16 cellular contexts compared by ENCODE assay signal in genomic region chr15:48880070-48880634, GRCh38. TPM values are rescaled to one million over a fixed set of nuclear protein-coding genes. Genes with fewer than 3 reads are reported as not detected.
DNase-seq lines count a peak whose midpoint lies in the region; ATAC-seq, FAIRE-seq and TF ChIP-seq lines count a peak whose summit lies in the region.
"Had no signal": no experiment of that assay in that cellular context is flagged by ENCODE, and none has a peak within 500 bp of the region (broad histone marks: within the 10 kb centered on the region; RNA-seq: fewer than 3 reads in every experiment).

No MANE protein-coding gene starts in this region.

- peak overlapping the region; percentile 81 for H3K4me2 ChIP-seq in astrocyte (ENCODE audit: low read length)

- H2AFZ ChIP-seq in astrocyte (ENCODE audit: low read depth, low read length), result no peak overlapping the region

- H3K4me1 ChIP-seq in astrocyte (ENCODE audit: insufficient read depth, low read length), result peaks cover 11% of the 10 kb centered on the region

- H3K27ac Mint-ChIP-seq in T-helper 1 cell treated with Interleukin-12 subunit alpha and Interleukin-12 subunit beta and Interleukin-4 antibody, amounts not matched to agents 30 μg/mL and 1 μg/mL, for 36 hours, result no peak overlapping the region
- H3K27ac Mint-ChIP-seq in IgD-negative memory B cell, result no peak overlapping the region
- peak overlapping the region; percentile 54 for H3K27ac Mint-ChIP-seq in astrocyte (ENCODE audit: unreplicated experiment)
- no peak overlapping the region for H3K27ac Mint-ChIP-seq in neural crest cell (ENCODE audit: unreplicated experiment)

- H3K4me3 ChIP-seq in astrocyte (ENCODE audit: insufficient read depth, low read depth, low read length), result peak overlapping the region; percentile 85

- no peaks in the 10 kb centered on the region for H3K27me3 Mint-ChIP-seq in T-helper 1 cell treated with Interleukin-12 subunit alpha and Interleukin-12 subunit beta and Interleukin-4 antibody, amounts not matched to agents 30 μg/mL and 1 μg/mL, for 36 hours (ENCODE audit: low read depth)
- no peaks in the 10 kb centered on the region for H3K27me3 Mint-ChIP-seq in IgD-negative memory B cell
- H3K27me3 Mint-ChIP-seq in astrocyte (ENCODE audit: low read depth, unreplicated experiment), result no peaks in the 10 kb centered on the region
- no peaks in the 10 kb centered on the region for H3K27me3 Mint-ChIP-seq in neural crest cell (ENCODE audit: low read depth)

- no peak overlapping the region for H3K27ac ChIP-seq in astrocyte (ENCODE audit: low read depth, low read length)
- H3K27ac ChIP-seq: adrenal gland, neutrophil had no signal

- peaks cover 15% of the 10 kb centered on the region for H3K36me3 Mint-ChIP-seq in T-helper 1 cell treated with Interleukin-12 subunit alpha and Interleukin-12 subunit beta and Interleukin-4 antibody, amounts not matched to agents 30 μg/mL and 1 μg/mL, for 36 hours (ENCODE audit: low read depth)
- H3K36me3 Mint-ChIP-seq in IgD-negative memory B cell, result no peaks in the 10 kb centered on the region
- H3K36me3 Mint-ChIP-seq in astrocyte (ENCODE audit: low read depth, unreplicated experiment), result peaks cover 1% of the 10 kb centered on the region
- peaks cover 7% of the 10 kb centered on the region for H3K36me3 Mint-ChIP-seq in neural crest cell (ENCODE audit: low read depth)

- peaks cover 24% of the 10 kb centered on the region for H3K79me2 ChIP-seq in astrocyte (ENCODE audit: insufficient read depth, low read length)

- H3K27me3 ChIP-seq in astrocyte (ENCODE audit: insufficient read depth, low read length), result no peaks in the 10 kb centered on the region
- H3K27me3 ChIP-seq: adrenal gland, neutrophil had no signal

- H3K4me3 Mint-ChIP-seq in T-helper 1 cell treated with Interleukin-12 subunit alpha and Interleukin-12 subunit beta and Interleukin-4 antibody, amounts not matched to agents 30 μg/mL and 1 μg/mL, for 36 hours, result peak overlapping the region; percentile 99
- H3K4me3 Mint-ChIP-seq in IgD-negative memory B cell (peak overlapping the region in 3 of 4 donors; percentile 14 to 76 (median 69)), astrocyte (ENCODE audit: unreplicated experiment) (peak overlapping the region; percentile 99), neural crest cell (peak overlapping the region; percentile 99)

- H3K4me1 Mint-ChIP-seq in T-helper 1 cell treated with Interleukin-12 subunit alpha and Interleukin-12 subunit beta and Interleukin-4 antibody, amounts not matched to agents 30 μg/mL and 1 μg/mL, for 36 hours (ENCODE audit: low read depth), result peaks cover 33% of the 10 kb centered on the region
- H3K4me1 Mint-ChIP-seq in IgD-negative memory B cell (peaks cover 15 to 24% (median 19%) of the 10 kb centered on the region in 3 donors), astrocyte (ENCODE audit: low read depth, unreplicated experiment) (peaks cover 12% of the 10 kb centered on the region), neural crest cell (peaks cover 37% of the 10 kb centered on the region)

- TF ChIP-seq CTCF in astrocyte (IDR thresholded peaks at IDR 0.05; ENCODE audit: insufficient read depth, low read depth, low read length) (no peak), neural crest cell (conservative IDR thresholded peaks at IDR 0.05) (no peak)

- H3K36me3 ChIP-seq in astrocyte (ENCODE audit: insufficient read depth, low read length), result no peaks in the 10 kb centered on the region
- H3K36me3 ChIP-seq: adrenal gland, neutrophil had no signal

- H3K9me3 ChIP-seq in astrocyte (ENCODE audit: insufficient read depth, low read depth, low read length), result no peaks in the 10 kb centered on the region
- H3K9me3 ChIP-seq: adrenal gland, neutrophil had no signal

- DNase-seq in T-helper 1 cell (no peak), astrocyte (ENCODE audit: low read depth) (no peak), neural crest cell (ENCODE audit: low read depth, low spot score) (no peak), occipital lobe (lab: John Stamatoyannopoulos, UW) (no peak), DMS114 treated with DMSO at 0.1 percent for 48 hours (lab: John Stamatoyannopoulos, UW; ENCODE audit: unreplicated experiment) (no peak)
- DNase-seq: ACHN; activated CD4-positive, CD25-positive, alpha-beta regulatory T cell; adrenal gland; NCI-H1436 treated with DMSO at 0.1 percent for 48 hours; stimulated activated CD4-positive, alpha-beta T cell treated with anti-CD3 and anti-CD28 coated beads, Interleukin-2, amount 100 ng/mL, for 48 hours had no signal

- peaks cover 24% of the 10 kb centered on the region for H4K20me1 ChIP-seq in astrocyte (ENCODE audit: insufficient read depth, low read length)

- peak overlapping the region; percentile 19 for H3K9ac ChIP-seq in astrocyte (ENCODE audit: low read length)

- FAIRE-seq in astrocyte (lab: Jason Lieb, UNC), result no peak
- FAIRE-seq: G401.6 had no signal

- no peaks in the 10 kb centered on the region for H3K9me3 Mint-ChIP-seq in T-helper 1 cell treated with Interleukin-12 subunit alpha and Interleukin-12 subunit beta and Interleukin-4 antibody, amounts not matched to agents 30 μg/mL and 1 μg/mL, for 36 hours
- H3K9me3 Mint-ChIP-seq in IgD-negative memory B cell (peaks cover 0 to 2% (median 0%) of the 10 kb centered on the region in 3 donors), astrocyte (ENCODE audit: unreplicated experiment) (no peaks in the 10 kb centered on the region), neural crest cell (no peaks in the 10 kb centered on the region)

- ATAC-seq in HG03432 (IDR thresholded peaks at IDR 0.05; ENCODE audit: unreplicated experiment), result no peak
- ATAC-seq: Panc1 had no signal

RNA-seq across cellular contexts. Expression of gene EID1, which starts 2.2 kb away (rescaled TPM):
- 140 TPM for polyA plus RNA-seq in IgD-negative memory B cell
- total RNA-seq in astrocyte (165 and 166 TPM in 2 replicates), neural crest cell (212 and 223 TPM in 2 replicates), occipital lobe (215 TPM)
